In genomic region chr17:53032861-53033271, GRCh38 we compare ENCODE assay signal across 8 cellular contexts.
DNase-seq lines count a peak whose midpoint lies in the region; ATAC-seq lines count a peak whose summit lies in the region.

No MANE protein-coding gene starts in this region.

- ATAC-seq in left lobe of liver: peak; percentile 71
- no peak for ATAC-seq in natural killer cell treated with Interleukin-12 subunit alpha and Interleukin-12 subunit beta and Interleukin-15 and Interleukin-18, amount 100 ng/mL, for 72 hours
- ATAC-seq in HG03139 (IDR thresholded peaks at IDR 0.05; ENCODE audit: unreplicated experiment): no peak
- no peak for ATAC-seq in naive thymus-derived CD8-positive, alpha-beta T cell

- no peaks in the 10 kb centered on the region for H3K27me3 Mint-ChIP-seq in natural killer cell treated with Interleukin-12 subunit alpha and Interleukin-12 subunit beta and Interleukin-15 and Interleukin-18, amount 100 ng/mL, for 72 hours
- H3K27me3 Mint-ChIP-seq in naive thymus-derived CD8-positive, alpha-beta T cell: no peaks in the 10 kb centered on the region

- no peak overlapping the region for H3K4me3 Mint-ChIP-seq in natural killer cell treated with Interleukin-12 subunit alpha and Interleukin-12 subunit beta and Interleukin-15 and Interleukin-18, amount 100 ng/mL, for 72 hours
- no peak overlapping the region for H3K4me3 Mint-ChIP-seq in naive thymus-derived CD8-positive, alpha-beta T cell

- POLR2A ChIA-PET in naive thymus-derived CD8-positive, alpha-beta T cell (lab: Charles Lee): no interaction called here

- DNase-seq in DMS 273 (lab: John Stamatoyannopoulos, UW; ENCODE audit: unreplicated experiment) (peak; percentile 95), MV-4-11 (lab: John Stamatoyannopoulos, UW) (peak; percentile 3), T1000 (lab: John Stamatoyannopoulos, UW) (peak; percentile 49), left lobe of liver (ENCODE audit: low spot score) (no peak), NOMO-1 (lab: John Stamatoyannopoulos, UW; ENCODE audit: unreplicated experiment in 2 of 2) (no peak)
- DNase-seq in natural killer cell treated with Interleukin-12 subunit alpha and Interleukin-12 subunit beta and Interleukin-15 and Interleukin-18, amount 100 ng/mL, for 72 hours (ENCODE audit: low spot score): no peak
- no peak for DNase-seq in naive thymus-derived CD8-positive, alpha-beta T cell

- H3K4me1 Mint-ChIP-seq in natural killer cell treated with Interleukin-12 subunit alpha and Interleukin-12 subunit beta and Interleukin-15 and Interleukin-18, amount 100 ng/mL, for 72 hours (ENCODE audit: low read depth in 2 of 2): no peaks in the 10 kb centered on the region
- no peaks in the 10 kb centered on the region for H3K4me1 Mint-ChIP-seq in naive thymus-derived CD8-positive, alpha-beta T cell

- peaks cover 23% of the 10 kb centered on the region for H3K9me3 Mint-ChIP-seq in natural killer cell treated with Interleukin-12 subunit alpha and Interleukin-12 subunit beta and Interleukin-15 and Interleukin-18, amount 100 ng/mL, for 72 hours
- H3K9me3 Mint-ChIP-seq in naive thymus-derived CD8-positive, alpha-beta T cell: peaks cover 0 to 32% (median 17%) of the 10 kb centered on the region in 9 donors

- no peak overlapping the region for H3K27ac Mint-ChIP-seq in natural killer cell treated with Interleukin-12 subunit alpha and Interleukin-12 subunit beta and Interleukin-15 and Interleukin-18, amount 100 ng/mL, for 72 hours
- H3K27ac Mint-ChIP-seq in naive thymus-derived CD8-positive, alpha-beta T cell: no peak overlapping the region

- peaks cover 15% of the 10 kb centered on the region for H3K36me3 Mint-ChIP-seq in natural killer cell treated with Interleukin-12 subunit alpha and Interleukin-12 subunit beta and Interleukin-15 and Interleukin-18, amount 100 ng/mL, for 72 hours
- H3K36me3 Mint-ChIP-seq in naive thymus-derived CD8-positive, alpha-beta T cell: no peaks in the 10 kb centered on the region

Comparison
In these comparisons a context has a peak if more than half of its experiments do, and no peak if none do; other contexts are left out.
1. DNase-seq: peak in DMS 273 (single experiment), MV-4-11 (single experiment) and T1000 (single experiment); none in left lobe of liver (single experiment), NOMO-1 (0 of 2), natural killer cell treated with Interleukin-12 subunit alpha and Interleukin-12 subunit beta and Interleukin-15 and Interleukin-18, amount 100 ng/mL, for 72 hours (single experiment) and naive thymus-derived CD8-positive, alpha-beta T cell (0 of 10).